Comparison of ENCODE assay signal across 21 cellular contexts in the genomic region with DNA sequence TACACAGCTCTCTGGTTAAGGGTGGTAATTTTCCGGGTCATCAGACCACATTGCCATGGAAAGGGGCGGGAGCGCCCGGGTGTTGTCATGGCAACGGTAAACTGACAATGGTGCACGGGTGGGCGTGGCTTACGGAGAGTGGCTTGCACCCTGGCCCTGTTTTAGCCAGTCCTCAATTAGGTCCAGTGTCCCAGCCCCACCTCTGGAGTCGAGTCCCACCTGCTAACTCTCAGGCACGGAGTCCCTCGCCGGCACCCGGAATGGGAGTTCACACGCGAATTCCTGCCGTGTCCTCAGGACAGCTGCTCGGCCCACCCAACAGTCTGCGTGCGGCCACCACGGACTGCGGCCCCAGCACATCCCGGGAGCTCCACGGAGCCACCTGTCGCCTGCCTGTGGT. TPM values are rescaled to one million over a fixed set of nuclear protein-coding genes. Genes with fewer than 3 reads are reported as not detected.
DNase-seq lines count a peak whose midpoint lies in the region; ATAC-seq, FAIRE-seq and TF ChIP-seq lines count a peak whose summit lies in the region.
"Had no signal": no experiment of that assay in that cellular context is flagged by ENCODE, and none has a peak within 500 bp of the region (broad histone marks: within the 10 kb centered on the region; RNA-seq: fewer than 3 reads in every experiment).

No MANE protein-coding gene starts in this region.

- BruUV-seq in HepG2 (replicated peaks; lab: Mats Ljungman, UMichigan), result no TSS peak

- no peak for TF ChIP-seq RAD21 in HepG2 (CRISPR knock-in tag; IDR thresholded peaks at IDR 0.05)

- no peaks in the 10 kb centered on the region for H3K79me2 ChIP-seq in HepG2 (ENCODE audit: insufficient read depth, low read length)

- no peak for DNase-seq in HepG2 (ENCODE audit: low spot score)
- DNase-seq in right lobe of liver, result no peak
- DNase-seq in NCI-H69 (lab: John Stamatoyannopoulos, UW), result peak; percentile 35
- peak; percentile 99 for DNase-seq in myocyte (ENCODE audit: low read depth)
- no peak for DNase-seq in urothelium cell line (ENCODE audit: low spot score)
- DNase-seq in NCI-H510A (lab: John Stamatoyannopoulos, UW), result no peak
- no peak for DNase-seq in NCI-H2107 treated with DMSO at 0.1 percent for 48 hours (lab: John Stamatoyannopoulos, UW; ENCODE audit: unreplicated experiment)
- no peak for DNase-seq in stomach
- DNase-seq: ACHN, GDM1, GM23248, NCI-H1105 treated with DMSO at 0.1 percent for 48 hours, NCI-H187 treated with DMSO at 0.1 percent for 48 hours, NCI-H2171 treated with DMSO at 0.1 percent for 48 hours, NCI-H446, NCI-H82, PC-3, RPMI8226 had no signal

- TF ChIP-seq EP300 in HepG2 (IDR thresholded peaks at IDR 0.05; ENCODE audit: low read depth in 2 of 2, low read length in 2 of 2), result no peak
- no peak for TF ChIP-seq EP300 in HepG2 (CRISPR knock-in tag; IDR thresholded peaks at IDR 0.05; ENCODE audit: borderline replicate concordance)
- no peak for TF ChIP-seq EP300 in stomach (IDR thresholded peaks at IDR 0.05)

- POLR2A ChIA-PET in HepG2 (lab: Yijun Ruan, JAX), result no interaction called here

- H3K4me1 ChIP-seq in HepG2 (ENCODE audit: insufficient read depth, low read length) (no peaks in the 10 kb centered on the region), right lobe of liver (no peaks in the 10 kb centered on the region), stomach (peaks cover 0 to 12% (median 5%) of the 10 kb centered on the region in 4 donors)

- TF ChIP-seq POLR2A in HepG2 (IDR thresholded peaks at IDR 0.05; ENCODE audit: insufficient read depth in 1 of 2, low read depth in 2 of 2, low read length in 2 of 2) (no peak), right lobe of liver (IDR thresholded peaks at IDR 0.05) (no peak), stomach (IDR thresholded peaks at IDR 0.05) (no peak)

- no peak overlapping the region for H3K4me3 ChIP-seq in HepG2 (replicated peaks in 1 of 3; ENCODE audit: insufficient read depth in 1 of 3, low read depth in 2 of 3, low read length in 3 of 3)
- no peak overlapping the region for H3K4me3 ChIP-seq in right lobe of liver
- H3K4me3 ChIP-seq in stomach, result no peak overlapping the region
- H3K4me3 ChIP-seq: GM23248 had no signal

- no peak overlapping the region for H3K4me2 ChIP-seq in HepG2 (ENCODE audit: low read depth, low read length)

- TF ChIP-seq CTCF in HepG2 (CRISPR knock-in tag; IDR thresholded peaks at IDR 0.05) (no peak), right lobe of liver (IDR thresholded peaks at IDR 0.05) (no peak), stomach (IDR thresholded peaks at IDR 0.05) (no peak)

- 96% methylated on average over 22 of the region's 24 CpGs for WGBS in HepG2 (ENCODE audit: low lambda C conversion rate)
- 92% methylated on average over 6 of the region's 24 CpGs for WGBS in right lobe of liver (ENCODE audit: insufficient coverage, low coverage, low lambda C conversion rate, missing lambda C conversion rate)
- WGBS in stomach, 5 donors, result 91 to 95% (median 94%) methylated on average over 16 to 24 of the region's 24 CpGs

- H2AFZ ChIP-seq in HepG2 (ENCODE audit: low read length), result no peak overlapping the region
- H2AFZ ChIP-seq: GM23248 had no signal

- in situ Hi-C loops in HepG2 (cut with HindIII; ENCODE audit: extremely low pct_ligation_motif_present, low pct_unique_long_range_greater_than_20kb), result no loop called here

- no peaks in the 10 kb centered on the region for H4K20me1 ChIP-seq in HepG2 (ENCODE audit: insufficient read depth, low read length)

- CTCF ChIA-PET in HepG2 (lab: Yijun Ruan, JAX; ENCODE audit: low intra/inter-chr PET ratio, low total read pairs), result no interaction called here

- FAIRE-seq in HepG2 (lab: Jason Lieb, UNC) (no peak), urothelium cell line (lab: Jason Lieb, UNC) (peak; percentile 80)
- FAIRE-seq: GM12891 had no signal

- H3K9ac ChIP-seq in HepG2 (ENCODE audit: insufficient read depth, low read depth, low read length), result no peak overlapping the region
- H3K9ac ChIP-seq: GM23248 had no signal

- H3K9me3 ChIP-seq in HepG2 (ENCODE audit: low read length), result no peaks in the 10 kb centered on the region
- no peaks in the 10 kb centered on the region for H3K9me3 ChIP-seq in right lobe of liver
- no peaks in the 10 kb centered on the region for H3K9me3 ChIP-seq in stomach

- no peak for ATAC-seq in HepG2
- no peak for ATAC-seq in right lobe of liver
- ATAC-seq: HCT116, PC-3 had no signal

- H3K36me3 ChIP-seq in HepG2 (replicated peaks in 1 of 2; ENCODE audit: control insufficient read depth in 1 of 2, insufficient read depth in 2 of 2, low read length in 2 of 2), result peaks cover 3 to 30% of the 10 kb centered on the region in 2 experiments; a peak in 4 of 5 replicates
- H3K36me3 ChIP-seq in right lobe of liver, result no peaks in the 10 kb centered on the region
- peaks cover 0 to 17% (median 15%) of the 10 kb centered on the region in 4 donors for H3K36me3 ChIP-seq in stomach

- no peaks in the 10 kb centered on the region for H3K27me3 ChIP-seq in HepG2 (ENCODE audit: control insufficient read depth in 1 of 2, insufficient read depth in 2 of 2, low read length in 2 of 2)
- H3K27me3 ChIP-seq in right lobe of liver, result no peaks in the 10 kb centered on the region
- H3K27me3 ChIP-seq in stomach, result no peaks in the 10 kb centered on the region

- H3K27ac ChIP-seq in HepG2 (ENCODE audit: extremely low read length, insufficient read depth, low read length) (no peak overlapping the region), right lobe of liver (no peak overlapping the region), stomach (no peak overlapping the region)
- H3K27ac ChIP-seq: C4-2B, GM23248 had no signal

- intact Hi-C loops in HepG2 (cut with micrococcal nuclease; ENCODE audit: unreplicated experiment), result no loop called here
- intact Hi-C loops in right lobe of liver (cut with DNase I), result no loop called here
- intact Hi-C loops in stomach (cut with DNase I; ENCODE audit: low total_unique reads), result no loop called here

TF ChIP-seq in HepG2, 621 proteins besides CTCF, POLR2A, EP300 and RAD21 (continues in another document):
- TF ChIP-seq KDM2A (CRISPR knock-in tag; IDR thresholded peaks at IDR 0.05; ENCODE audit: borderline replicate concordance, low read depth), result no peak
- TF ChIP-seq, protein P1, sequence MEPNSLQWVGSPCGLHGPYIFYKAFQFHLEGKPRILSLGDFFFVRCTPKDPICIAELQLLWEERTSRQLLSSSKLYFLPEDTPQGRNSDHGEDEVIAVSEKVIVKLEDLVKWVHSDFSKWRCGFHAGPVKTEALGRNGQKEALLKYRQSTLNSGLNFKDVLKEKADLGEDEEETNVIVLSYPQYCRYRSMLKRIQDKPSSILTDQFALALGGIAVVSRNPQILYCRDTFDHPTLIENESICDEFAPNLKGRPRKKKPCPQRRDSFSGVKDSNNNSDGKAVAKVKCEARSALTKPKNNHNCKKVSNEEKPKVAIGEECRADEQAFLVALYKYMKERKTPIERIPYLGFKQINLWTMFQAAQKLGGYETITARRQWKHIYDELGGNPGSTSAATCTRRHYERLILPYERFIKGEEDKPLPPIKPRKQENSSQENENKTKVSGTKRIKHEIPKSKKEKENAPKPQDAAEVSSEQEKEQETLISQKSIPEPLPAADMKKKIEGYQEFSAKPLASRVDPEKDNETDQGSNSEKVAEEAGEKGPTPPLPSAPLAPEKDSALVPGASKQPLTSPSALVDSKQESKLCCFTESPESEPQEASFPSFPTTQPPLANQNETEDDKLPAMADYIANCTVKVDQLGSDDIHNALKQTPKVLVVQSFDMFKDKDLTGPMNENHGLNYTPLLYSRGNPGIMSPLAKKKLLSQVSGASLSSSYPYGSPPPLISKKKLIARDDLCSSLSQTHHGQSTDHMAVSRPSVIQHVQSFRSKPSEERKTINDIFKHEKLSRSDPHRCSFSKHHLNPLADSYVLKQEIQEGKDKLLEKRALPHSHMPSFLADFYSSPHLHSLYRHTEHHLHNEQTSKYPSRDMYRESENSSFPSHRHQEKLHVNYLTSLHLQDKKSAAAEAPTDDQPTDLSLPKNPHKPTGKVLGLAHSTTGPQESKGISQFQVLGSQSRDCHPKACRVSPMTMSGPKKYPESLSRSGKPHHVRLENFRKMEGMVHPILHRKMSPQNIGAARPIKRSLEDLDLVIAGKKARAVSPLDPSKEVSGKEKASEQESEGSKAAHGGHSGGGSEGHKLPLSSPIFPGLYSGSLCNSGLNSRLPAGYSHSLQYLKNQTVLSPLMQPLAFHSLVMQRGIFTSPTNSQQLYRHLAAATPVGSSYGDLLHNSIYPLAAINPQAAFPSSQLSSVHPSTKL (CRISPR knock-in tag; IDR thresholded peaks at IDR 0.05), result no peak
- TF ChIP-seq TOE1 (CRISPR knock-in tag; IDR thresholded peaks at IDR 0.05), result no peak
- no peak for TF ChIP-seq ETV5 (CRISPR knock-in tag; IDR thresholded peaks at IDR 0.05; ENCODE audit: borderline replicate concordance)
- TF ChIP-seq ZNF674 (CRISPR knock-in tag; IDR thresholded peaks at IDR 0.05; ENCODE audit: low read depth), result no peak
- TF ChIP-seq MED1 (CRISPR knock-in tag; IDR thresholded peaks at IDR 0.05), result no peak

RNA-seq across cellular contexts. Expression of a gene that starts 58.3 kb away (rescaled TPM):
- 0.80 and 1.5 TPM in 2 replicates for total RNA-seq in HepG2 (2016; rRNA removed; fragmentation: Illumina TruSeq; extraction: Trizol)
- 1.1 and 1.6 TPM in 2 replicates for total RNA-seq in HepG2 (2016; cell fraction: cytosol; rRNA removed; fragmentation: Illumina TruSeq; extraction: Trizol; ENCODE audit: low read depth)
- 1.0 and 1.8 TPM in 2 replicates for total RNA-seq in HepG2 (2016; cell fraction: insoluble cytoplasmic fraction; rRNA removed; fragmentation: Illumina TruSeq; extraction: Trizol)
- total RNA-seq in HepG2 (2016; cell fraction: membrane; rRNA removed; fragmentation: Illumina TruSeq; extraction: Trizol), result 2.6 and 3.0 TPM in 2 replicates
- total RNA-seq in HepG2 (2016; cell fraction: nucleus; rRNA removed; fragmentation: Illumina TruSeq; extraction: Trizol), result 1.3 and 1.4 TPM in 2 replicates
- polyA plus RNA-seq in HepG2 (2011; rRNA removed), result 2.4 and 3.4 TPM in 2 replicates
- 1.2 and 2.1 TPM in 2 replicates for polyA plus RNA-seq in HepG2 (2011; cell fraction: cytosol; rRNA removed)
- 2.9 and 5.0 TPM in 2 replicates for polyA plus RNA-seq in HepG2 (2011; cell fraction: nucleus; rRNA removed)
- polyA plus RNA-seq in HepG2 (2012), result 1.2 and 1.3 TPM in 2 replicates
- polyA plus RNA-seq in HepG2 (2016; cell fraction: cytosol; fragmentation: Illumina TruSeq; extraction: Trizol; ENCODE audit: low read depth), result 0.57 and 0.60 TPM in 2 replicates
- 0.93 and 1.1 TPM in 2 replicates for polyA plus RNA-seq in HepG2 (2016; cell fraction: insoluble cytoplasmic fraction; fragmentation: Illumina TruSeq; extraction: Trizol; ENCODE audit: low read depth)
- polyA plus RNA-seq in HepG2 (2016; cell fraction: membrane; fragmentation: Illumina TruSeq; extraction: Trizol; ENCODE audit: low read depth), result 1.1 TPM in 2 replicates
- 1.9 TPM in 2 replicates for polyA plus RNA-seq in HepG2 (2016; cell fraction: nucleus; fragmentation: Illumina TruSeq; extraction: Trizol; ENCODE audit: insufficient read depth, low read depth)
- polyA minus RNA-seq in HepG2 (2011; rRNA and poly(A)+ RNA removed; ENCODE audit: low replicate concordance), result 14.6 and 20.5 TPM in 2 replicates
- 4.8 and 15.5 TPM in 2 replicates for polyA minus RNA-seq in HepG2 (2011; cell fraction: cytosol; rRNA and poly(A)+ RNA removed)
- polyA minus RNA-seq in HepG2 (2011; cell fraction: nucleus; rRNA and poly(A)+ RNA removed), result 2.3 and 2.4 TPM in 2 replicates
- 10 to 100 TPM in 3 of 6 experiments, 1 to 10 TPM in 3; 2.3 to 20.9 (median 8.4) TPM for total RNA-seq in right lobe of liver
- total RNA-seq in myocyte, result 38.6 and 48.4 TPM in 2 replicates
- 46.7 TPM for polyA plus RNA-seq in myocyte (2012)
- 10 to 100 TPM; 11.1 to 93.0 (median 55.9) TPM for total RNA-seq in stomach
- polyA plus RNA-seq in stomach, result 10 to 100 TPM; 15.0 to 36.0 (median 25.3) TPM

Comparison
In these comparisons a context has a peak if more than half of its experiments do, and no peak if none do; other contexts are left out.
1. DNase-seq: peak in NCI-H69 (single experiment) and myocyte (single experiment); none in HepG2 (single experiment), right lobe of liver (0 of 3), urothelium cell line (single experiment), NCI-H510A (single experiment), NCI-H2107 treated with DMSO at 0.1 percent for 48 hours (single experiment) and stomach (single experiment).